12 cellular contexts compared by ENCODE assay signal in the genomic region with DNA sequence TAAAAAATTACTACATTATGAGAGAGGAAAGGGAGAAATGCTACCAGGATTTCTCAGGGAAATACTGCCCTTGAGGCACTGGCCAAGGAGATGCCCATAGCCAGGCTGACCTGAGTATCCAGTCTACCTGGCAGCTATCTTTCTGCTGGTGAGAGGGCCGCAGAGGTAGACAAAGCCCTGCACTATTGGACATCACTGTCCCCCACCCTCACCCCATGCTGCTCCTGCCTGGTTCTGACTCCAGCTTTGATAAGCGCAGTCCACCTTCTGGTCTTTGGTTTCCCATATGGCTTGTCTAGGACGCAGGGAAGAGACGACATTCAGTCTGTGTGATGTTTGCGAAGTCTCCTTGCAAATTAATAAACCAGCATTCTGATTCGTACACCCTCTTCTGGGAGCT. TPM values are rescaled to one million over a fixed set of nuclear protein-coding genes. Genes with fewer than 3 reads are reported as not detected.
A peak's percentile ranks its signal among the peaks of the same experiment; 100 is the strongest.
DNase-seq lines count a peak whose midpoint lies in the region; ATAC-seq and TF ChIP-seq lines count a peak whose summit lies in the region.
"Had no signal": no experiment of that assay in that cellular context is flagged by ENCODE, and none has a peak within 500 bp of the region (broad histone marks: within the 10 kb centered on the region; RNA-seq: fewer than 3 reads in every experiment).

No MANE protein-coding gene starts in this region.

- H3K4me3 Mint-ChIP-seq in activated naive CD4-positive, alpha-beta T cell treated with anti-CD3 and anti-CD28 coated beads, Interleukin-2, amount 10 ng/mL, durations not matched to agents 7 days and 5 days: no peak overlapping the region
- peak overlapping the region in 1 of 5 experiments; percentile 86 for H3K4me3 Mint-ChIP-seq in brain

- peaks cover 36% of the 10 kb centered on the region for H3K36me3 Mint-ChIP-seq in activated naive CD4-positive, alpha-beta T cell treated with anti-CD3 and anti-CD28 coated beads, Interleukin-2, amount 10 ng/mL, durations not matched to agents 7 days and 5 days
- H3K36me3 Mint-ChIP-seq in brain: no peaks in the 10 kb centered on the region
- H3K36me3 Mint-ChIP-seq: naive B cell had no signal

- H3K4me3 ChIP-seq in transverse colon: no peak overlapping the region

- no peak for ATAC-seq in HG03442 (IDR thresholded peaks at IDR 0.05; ENCODE audit: unreplicated experiment)

- TF ChIP-seq CTCF in brain (conservative IDR thresholded peaks at IDR 0.05) (no peak), transverse colon (IDR thresholded peaks at IDR 0.05) (no peak)

- CTCF ChIA-PET in activated naive CD4-positive, alpha-beta T cell treated with anti-CD3 and anti-CD28 coated beads, Interleukin-2, amount 10 ng/mL, durations not matched to agents 7 days and 5 days (lab: Charles Lee): interaction anchor here (0.9 to 7.3 kb wide), 6 partner anchors 9 to 42 kb away, joined by 3 to 52 read pairs (median 7); partner anchors contain the start of gene CFAP58

- no peaks in the 10 kb centered on the region for H3K9me3 Mint-ChIP-seq in activated naive CD4-positive, alpha-beta T cell treated with anti-CD3 and anti-CD28 coated beads, Interleukin-2, amount 10 ng/mL, durations not matched to agents 7 days and 5 days
- H3K9me3 Mint-ChIP-seq in brain: no peaks in the 10 kb centered on the region
- H3K9me3 Mint-ChIP-seq: naive B cell had no signal

- H3K27me3 Mint-ChIP-seq in activated naive CD4-positive, alpha-beta T cell treated with anti-CD3 and anti-CD28 coated beads, Interleukin-2, amount 10 ng/mL, durations not matched to agents 7 days and 5 days: peaks cover 6% of the 10 kb centered on the region
- peaks cover 20% of the 10 kb centered on the region for H3K27me3 Mint-ChIP-seq in brain
- H3K27me3 Mint-ChIP-seq: naive B cell had no signal

- no peaks in the 10 kb centered on the region for H3K27me3 ChIP-seq in transverse colon

- 92 to 100% methylated on average over 1 to 6 of the region's 6 CpGs for WGBS in transverse colon (ENCODE audit: low coverage in 1 of 2), 2 donors

- intact Hi-C loops in transverse colon (cut with DNase I; ENCODE audit: low total_unique reads): no loop called here

- no peak for DNase-seq in activated naive CD4-positive, alpha-beta T cell treated with anti-CD3 and anti-CD28 coated beads, Interleukin-2, amount 10 ng/mL, durations not matched to agents 7 days and 5 days
- no peak for DNase-seq in activated naive CD4-positive, alpha-beta T cell treated with anti-CD3 and anti-CD28 coated beads, Interleukin-2, amount 50 U/mL, for 16 hours
- DNase-seq in mesenteric fat pad (ENCODE audit: low spot score) (peak; percentile 39), transverse colon (no peak), NCI-H2171 treated with DMSO at 0.1 percent for 48 hours (lab: John Stamatoyannopoulos, UW) (no peak), EL (no peak)
- DNase-seq: aorta, naive B cell, NCI-H1105 treated with DMSO at 0.1 percent for 48 hours had no signal

- H3K36me3 ChIP-seq in transverse colon: no peaks in the 10 kb centered on the region

- H3K27ac ChIP-seq in transverse colon: peak overlapping the region in 3 of 4 donors; percentile 5 to 90 (median 82)

- in situ Hi-C loops in transverse colon (cut with MboI; ENCODE audit: low pct_ligation_motif_present in 1 of 4, low pct_unique_long_range_greater_than_20kb in 1 of 4, low sequenced_read_pairs in 3 of 4): no loop called here

- no peak for TF ChIP-seq POLR2A in transverse colon (IDR thresholded peaks at IDR 0.05)

- peaks cover 32 to 84% (median 54%) of the 10 kb centered on the region in 4 donors for H3K4me1 ChIP-seq in transverse colon

- peaks cover 76% of the 10 kb centered on the region for H3K4me1 Mint-ChIP-seq in activated naive CD4-positive, alpha-beta T cell treated with anti-CD3 and anti-CD28 coated beads, Interleukin-2, amount 10 ng/mL, durations not matched to agents 7 days and 5 days
- H3K4me1 Mint-ChIP-seq in brain: peaks cover 92% of the 10 kb centered on the region

- no peak for TF ChIP-seq EP300 in transverse colon (IDR thresholded peaks at IDR 0.05; ENCODE audit: low read depth)

- H3K9me3 ChIP-seq in transverse colon: no peaks in the 10 kb centered on the region
- H3K9me3 ChIP-seq: SK-N-SH had no signal

- H3K27ac Mint-ChIP-seq in activated naive CD4-positive, alpha-beta T cell treated with anti-CD3 and anti-CD28 coated beads, Interleukin-2, amount 10 ng/mL, durations not matched to agents 7 days and 5 days: peak overlapping the region; percentile 14
- H3K27ac Mint-ChIP-seq in brain: peak overlapping the region in 4 of 5 experiments; percentile 26 to 100 (median 78)

RNA-seq across cellular contexts. Expression of gene ITPRIP, which starts 3.7 kb away (rescaled TPM):
- polyA plus RNA-seq in brain (ENCODE audit: insufficient read depth, low read depth, low replicate concordance): 19.8 TPM
- 48.3 TPM for total RNA-seq in mesenteric fat pad
- total RNA-seq in transverse colon: 10 to 100 TPM in 1 of 4 donors, 1 to 10 TPM in 3; 1.8 to 25.1 (median 6.6) TPM

RNA-seq across cellular contexts. Expression of gene CFAP58, which starts 19.1 kb away (rescaled TPM):
- polyA plus RNA-seq in brain (ENCODE audit: insufficient read depth, low read depth, low replicate concordance): 0.37 TPM
- total RNA-seq in mesenteric fat pad (0.64 TPM), transverse colon (under 1 TPM in 2 of 4 donors, not detected in 2; 0.16 to 0.27 TPM)
